In the genomic region with DNA sequence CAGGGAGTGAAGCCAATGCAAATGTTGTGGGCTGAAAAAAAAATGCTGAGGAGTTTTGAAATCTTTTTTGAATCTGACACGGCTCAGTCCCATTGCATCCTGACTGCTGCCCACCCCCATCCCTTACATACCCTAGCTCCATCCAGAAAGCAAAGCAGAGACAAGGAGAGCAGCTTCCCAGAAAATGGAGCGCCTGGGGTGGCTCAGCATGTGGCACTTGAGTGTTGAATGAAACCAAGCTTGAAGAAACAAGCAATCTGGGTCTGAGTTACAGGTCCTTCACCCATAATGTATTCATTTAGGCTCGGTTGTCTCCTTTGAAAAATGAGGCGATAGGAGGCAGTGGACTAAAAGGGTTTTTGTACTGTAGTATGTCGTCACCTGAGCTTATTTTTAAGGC, we compare ENCODE assay signal across 1 cellular context.
TF ChIP-seq lines count a peak whose summit lies in the region.

No MANE protein-coding gene starts in this region.

TF ChIP-seq in GM23338, 12 proteins besides CTCF, POLR2A, EP300 and RAD21 (continued from another document):
- TF ChIP-seq, protein P1, sequence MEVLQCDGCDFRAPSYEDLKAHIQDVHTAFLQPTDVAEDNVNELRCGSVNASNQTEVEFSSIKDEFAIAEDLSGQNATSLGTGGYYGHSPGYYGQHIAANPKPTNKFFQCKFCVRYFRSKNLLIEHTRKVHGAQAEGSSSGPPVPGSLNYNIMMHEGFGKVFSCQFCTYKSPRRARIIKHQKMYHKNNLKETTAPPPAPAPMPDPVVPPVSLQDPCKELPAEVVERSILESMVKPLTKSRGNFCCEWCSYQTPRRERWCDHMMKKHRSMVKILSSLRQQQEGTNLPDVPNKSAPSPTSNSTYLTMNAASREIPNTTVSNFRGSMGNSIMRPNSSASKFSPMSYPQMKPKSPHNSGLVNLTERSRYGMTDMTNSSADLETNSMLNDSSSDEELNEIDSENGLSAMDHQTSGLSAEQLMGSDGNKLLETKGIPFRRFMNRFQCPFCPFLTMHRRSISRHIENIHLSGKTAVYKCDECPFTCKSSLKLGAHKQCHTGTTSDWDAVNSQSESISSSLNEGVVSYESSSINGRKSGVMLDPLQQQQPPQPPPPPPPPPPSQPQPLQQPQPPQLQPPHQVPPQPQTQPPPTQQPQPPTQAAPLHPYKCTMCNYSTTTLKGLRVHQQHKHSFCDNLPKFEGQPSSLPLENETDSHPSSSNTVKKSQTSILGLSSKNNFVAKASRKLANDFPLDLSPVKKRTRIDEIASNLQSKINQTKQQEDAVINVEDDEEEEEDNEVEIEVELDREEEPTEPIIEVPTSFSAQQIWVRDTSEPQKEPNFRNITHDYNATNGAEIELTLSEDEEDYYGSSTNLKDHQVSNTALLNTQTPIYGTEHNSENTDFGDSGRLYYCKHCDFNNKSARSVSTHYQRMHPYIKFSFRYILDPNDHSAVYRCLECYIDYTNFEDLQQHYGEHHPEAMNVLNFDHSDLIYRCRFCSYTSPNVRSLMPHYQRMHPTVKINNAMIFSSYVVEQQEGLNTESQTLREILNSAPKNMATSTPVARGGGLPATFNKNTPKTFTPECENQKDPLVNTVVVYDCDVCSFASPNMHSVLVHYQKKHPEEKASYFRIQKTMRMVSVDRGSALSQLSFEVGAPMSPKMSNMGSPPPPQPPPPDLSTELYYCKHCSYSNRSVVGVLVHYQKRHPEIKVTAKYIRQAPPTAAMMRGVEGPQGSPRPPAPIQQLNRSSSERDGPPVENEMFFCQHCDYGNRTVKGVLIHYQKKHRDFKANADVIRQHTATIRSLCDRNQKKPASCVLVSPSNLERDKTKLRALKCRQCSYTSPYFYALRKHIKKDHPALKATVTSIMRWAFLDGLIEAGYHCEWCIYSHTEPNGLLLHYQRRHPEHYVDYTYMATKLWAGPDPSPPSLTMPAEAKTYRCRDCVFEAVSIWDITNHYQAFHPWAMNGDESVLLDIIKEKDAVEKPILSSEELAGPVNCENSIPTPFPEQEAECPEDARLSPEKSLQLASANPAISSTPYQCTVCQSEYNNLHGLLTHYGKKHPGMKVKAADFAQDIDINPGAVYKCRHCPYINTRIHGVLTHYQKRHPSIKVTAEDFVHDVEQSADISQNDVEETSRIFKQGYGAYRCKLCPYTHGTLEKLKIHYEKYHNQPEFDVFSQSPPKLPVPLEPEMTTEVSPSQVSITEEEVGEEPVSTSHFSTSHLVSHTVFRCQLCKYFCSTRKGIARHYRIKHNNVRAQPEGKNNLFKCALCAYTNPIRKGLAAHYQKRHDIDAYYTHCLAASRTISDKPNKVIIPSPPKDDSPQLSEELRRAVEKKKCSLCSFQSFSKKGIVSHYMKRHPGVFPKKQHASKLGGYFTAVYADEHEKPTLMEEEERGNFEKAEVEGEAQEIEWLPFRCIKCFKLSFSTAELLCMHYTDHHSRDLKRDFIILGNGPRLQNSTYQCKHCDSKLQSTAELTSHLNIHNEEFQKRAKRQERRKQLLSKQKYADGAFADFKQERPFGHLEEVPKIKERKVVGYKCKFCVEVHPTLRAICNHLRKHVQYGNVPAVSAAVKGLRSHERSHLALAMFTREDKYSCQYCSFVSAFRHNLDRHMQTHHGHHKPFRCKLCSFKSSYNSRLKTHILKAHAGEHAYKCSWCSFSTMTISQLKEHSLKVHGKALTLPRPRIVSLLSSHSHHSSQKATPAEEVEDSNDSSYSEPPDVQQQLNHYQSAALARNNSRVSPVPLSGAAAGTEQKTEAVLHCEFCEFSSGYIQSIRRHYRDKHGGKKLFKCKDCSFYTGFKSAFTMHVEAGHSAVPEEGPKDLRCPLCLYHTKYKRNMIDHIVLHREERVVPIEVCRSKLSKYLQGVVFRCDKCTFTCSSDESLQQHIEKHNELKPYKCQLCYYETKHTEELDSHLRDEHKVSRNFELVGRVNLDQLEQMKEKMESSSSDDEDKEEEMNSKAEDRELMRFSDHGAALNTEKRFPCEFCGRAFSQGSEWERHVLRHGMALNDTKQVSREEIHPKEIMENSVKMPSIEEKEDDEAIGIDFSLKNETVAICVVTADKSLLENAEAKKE (CRISPR knock-in tag; IDR thresholded peaks at IDR 0.05) = peak; percentile 59; the same call in 1 of the 2 replicates
TF ChIP-seq in GM23338: peak in this region for 1.
